Comparison of ENCODE assay signal across 8 cellular contexts in the genomic region with DNA sequence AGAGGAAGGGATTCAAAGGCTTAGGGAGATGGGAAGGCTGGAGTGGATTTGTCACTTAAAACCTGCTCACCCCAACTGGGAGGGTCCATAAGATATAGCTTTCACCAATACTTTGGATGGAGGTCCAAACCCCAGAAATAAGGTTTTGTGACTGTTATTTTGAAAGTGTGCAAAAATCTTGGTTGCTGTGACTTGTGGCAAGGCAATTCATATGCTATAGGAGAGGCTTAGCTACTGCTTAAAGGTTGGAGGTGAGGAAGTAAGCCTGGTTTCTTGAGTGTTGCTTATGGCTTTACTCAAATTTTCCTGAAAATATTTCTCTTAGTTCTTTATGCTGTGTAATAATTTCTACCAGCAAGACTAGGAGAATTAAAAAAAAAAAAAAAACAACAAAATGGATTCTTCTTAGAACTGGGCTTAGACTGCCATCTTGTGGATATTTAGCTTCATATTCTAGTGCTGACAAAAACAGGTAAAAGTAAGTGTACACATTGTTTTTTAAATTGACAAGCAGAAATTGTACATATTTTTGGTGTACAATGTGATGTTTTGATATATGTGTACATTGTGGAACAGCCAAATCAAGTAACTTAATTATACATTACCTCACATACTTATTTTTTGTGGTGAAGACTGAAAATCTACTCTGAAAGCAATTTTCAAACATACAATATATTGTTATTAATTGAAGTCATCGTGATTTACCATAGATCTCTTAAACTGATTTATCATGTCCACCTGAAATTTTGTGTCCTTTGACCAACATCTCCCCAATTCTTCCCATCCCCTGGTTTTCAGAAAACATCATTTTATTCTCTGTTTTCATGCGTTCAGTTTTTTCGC. TPM values are rescaled to one million over a fixed set of nuclear protein-coding genes. Genes with fewer than 3 reads are reported as not detected.
DNase-seq lines count a peak whose midpoint lies in the region; ATAC-seq, FAIRE-seq and TF ChIP-seq lines count a peak whose summit lies in the region.

No MANE protein-coding gene starts in this region.

- H3K27me3 Mint-ChIP-seq in activated T-helper 17 cell treated with anti-CD3 and anti-CD28 coated beads, Interleukin-2, amount 50 U/mL, for 72 hours, result peaks cover 3% of the 10 kb centered on the region
- no peaks in the 10 kb centered on the region for H3K27me3 Mint-ChIP-seq in stimulated activated naive CD8-positive, alpha-beta T cell treated with anti-CD3 and anti-CD28 coated beads, Interleukin-15, amount 100 ng/mL, for 72 hours

- H3K9me3 ChIP-seq in heart right ventricle, result peaks cover 0 to 10% (median 0%) of the 10 kb centered on the region in 11 donors

- H3K4me1 ChIP-seq in heart right ventricle, result peaks cover 0 to 25% (median 4%) of the 10 kb centered on the region in 9 donors

- H3K4me3 Mint-ChIP-seq in activated T-helper 17 cell treated with anti-CD3 and anti-CD28 coated beads, Interleukin-2, amount 50 U/mL, for 72 hours, result peak overlapping the region; percentile 9
- peak overlapping the region in 1 of 2 donors; percentile 10 for H3K4me3 Mint-ChIP-seq in stimulated activated naive CD8-positive, alpha-beta T cell treated with anti-CD3 and anti-CD28 coated beads, Interleukin-15, amount 100 ng/mL, for 72 hours

- peak; percentile 64 to 85 (median 74) for TF ChIP-seq CTCF in heart right ventricle (IDR thresholded peaks at IDR 0.05)

- DNase-seq in AG08395 (ENCODE audit: low spot score), result peak; percentile 35
- no peak for DNase-seq in GM12892 (ENCODE audit: insufficient read length)
- DNase-seq in NCI-H2081 (lab: John Stamatoyannopoulos, UW), result peak; percentile 36 to 57
- DNase-seq in heart right ventricle, result no peak
- DNase-seq in stimulated activated naive CD8-positive, alpha-beta T cell treated with anti-CD3 and anti-CD28 coated beads, Interleukin-15, amount 100 ng/mL, for 72 hours, result no peak
- DNase-seq in mesenteric fat pad (ENCODE audit: low spot score), result no peak

- 91 to 96% methylated on average over 3 of the region's 3 CpGs for whole genome bisulfite sequencing in heart right ventricle, 2 donors

- peak overlapping the region in 1 of 10 donors; percentile 23 for H3K27ac ChIP-seq in heart right ventricle

- no peak for TF ChIP-seq POLR2A in GM12892 (IDR thresholded peaks at IDR 0.05; ENCODE audit: low read depth, low read length)

- peaks cover 5% of the 10 kb centered on the region for H3K9me3 Mint-ChIP-seq in activated T-helper 17 cell treated with anti-CD3 and anti-CD28 coated beads, Interleukin-2, amount 50 U/mL, for 72 hours
- peaks cover 6 to 8% of the 10 kb centered on the region in 2 donors for H3K9me3 Mint-ChIP-seq in stimulated activated naive CD8-positive, alpha-beta T cell treated with anti-CD3 and anti-CD28 coated beads, Interleukin-15, amount 100 ng/mL, for 72 hours

- H3K27me3 ChIP-seq in heart right ventricle, result no peaks in the 10 kb centered on the region

- no peaks in the 10 kb centered on the region for H3K36me3 ChIP-seq in heart right ventricle

- intact Hi-C loops in heart right ventricle (cut with DNase I), result loop anchor here in 9 of 10 donors (1.0 to 10.0 kb wide), 13 partner anchors 51 to 741 kb away; a partner anchor contains a TSS

- H3K4me3 ChIP-seq in heart right ventricle, result no peak overlapping the region

- no peaks in the 10 kb centered on the region for H3K36me3 Mint-ChIP-seq in activated T-helper 17 cell treated with anti-CD3 and anti-CD28 coated beads, Interleukin-2, amount 50 U/mL, for 72 hours (ENCODE audit: low read depth)

- FAIRE-seq in GM12892 (lab: Jason Lieb, UNC), result peak; percentile 66

- ATAC-seq in activated T-helper 17 cell treated with anti-CD3 and anti-CD28 coated beads, Interleukin-2, amount 50 U/mL, for 72 hours (replicated peaks), result peak; percentile 49
- ATAC-seq in heart right ventricle (peak in 5 of 8 donors; percentile 16 to 67 (median 60)), GM18868 (IDR thresholded peaks at IDR 0.05; ENCODE audit: unreplicated experiment) (no peak)
- peak; percentile 55 for ATAC-seq in stimulated activated naive CD8-positive, alpha-beta T cell treated with anti-CD3 and anti-CD28 coated beads, Interleukin-15, amount 100 ng/mL, for 72 hours

- peak overlapping the region; percentile 39 for H3K27ac Mint-ChIP-seq in activated T-helper 17 cell treated with anti-CD3 and anti-CD28 coated beads, Interleukin-2, amount 50 U/mL, for 72 hours
- H3K27ac Mint-ChIP-seq in stimulated activated naive CD8-positive, alpha-beta T cell treated with anti-CD3 and anti-CD28 coated beads, Interleukin-15, amount 100 ng/mL, for 72 hours, result no peak overlapping the region

- H3K4me1 Mint-ChIP-seq in activated T-helper 17 cell treated with anti-CD3 and anti-CD28 coated beads, Interleukin-2, amount 50 U/mL, for 72 hours, result peaks cover 6% of the 10 kb centered on the region
- H3K4me1 Mint-ChIP-seq in stimulated activated naive CD8-positive, alpha-beta T cell treated with anti-CD3 and anti-CD28 coated beads, Interleukin-15, amount 100 ng/mL, for 72 hours, result peaks cover 25% of the 10 kb centered on the region

RNA-seq across cellular contexts. Expression of a gene that starts 23.0 kb away (rescaled TPM):
- not detected for polyA plus RNA-seq in GM12892 (2012; ENCODE audit: missing spikeins)
- total RNA-seq in activated T-helper 17 cell treated with anti-CD3 and anti-CD28 coated beads, Interleukin-2, amount 50 U/mL, for 72 hours, result not detected
- not detected for total RNA-seq in heart right ventricle
- not detected for polyA plus RNA-seq in heart right ventricle
- not detected for total RNA-seq in mesenteric fat pad

RNA-seq across cellular contexts. Expression of a gene that starts 34.4 kb away (rescaled TPM):
- polyA plus RNA-seq in GM12892 (2012; ENCODE audit: missing spikeins), result 970 TPM
- 100 to 1,000 TPM; 691 to 930 TPM for total RNA-seq in activated T-helper 17 cell treated with anti-CD3 and anti-CD28 coated beads, Interleukin-2, amount 50 U/mL, for 72 hours
- total RNA-seq in heart right ventricle (100 to 1,000 TPM in 1 of 10 donors, 10 to 100 TPM in 9; 28.1 to 150 (median 37.9) TPM), mesenteric fat pad (136 TPM)
- 100 to 1,000 TPM; 114 to 144 TPM for polyA plus RNA-seq in heart right ventricle

RNA-seq across cellular contexts. Expression of a gene that starts 57.5 kb away (rescaled TPM):
- 0.91 TPM for polyA plus RNA-seq in GM12892 (2012; ENCODE audit: missing spikeins)
- total RNA-seq in activated T-helper 17 cell treated with anti-CD3 and anti-CD28 coated beads, Interleukin-2, amount 50 U/mL, for 72 hours, result 1 to 10 TPM; 5.2 to 9.4 TPM
- total RNA-seq in heart right ventricle (under 1 TPM in 8 of 10 donors, not detected in 2; 0.14 to 0.79 (median 0.28) TPM), mesenteric fat pad (0.87 TPM)
- under 1 TPM; 0.20 to 0.44 TPM for polyA plus RNA-seq in heart right ventricle

Comparison
In these comparisons a context has a peak if more than half of its experiments do, and no peak if none do; other contexts are left out.
1. DNase-seq: peak in AG08395 (single experiment) and NCI-H2081 (2 of 2); none in GM12892 (single experiment), heart right ventricle (0 of 2), stimulated activated naive CD8-positive, alpha-beta T cell treated with anti-CD3 and anti-CD28 coated beads, Interleukin-15, amount 100 ng/mL, for 72 hours (0 of 2) and mesenteric fat pad (single experiment).